In the genomic region with DNA sequence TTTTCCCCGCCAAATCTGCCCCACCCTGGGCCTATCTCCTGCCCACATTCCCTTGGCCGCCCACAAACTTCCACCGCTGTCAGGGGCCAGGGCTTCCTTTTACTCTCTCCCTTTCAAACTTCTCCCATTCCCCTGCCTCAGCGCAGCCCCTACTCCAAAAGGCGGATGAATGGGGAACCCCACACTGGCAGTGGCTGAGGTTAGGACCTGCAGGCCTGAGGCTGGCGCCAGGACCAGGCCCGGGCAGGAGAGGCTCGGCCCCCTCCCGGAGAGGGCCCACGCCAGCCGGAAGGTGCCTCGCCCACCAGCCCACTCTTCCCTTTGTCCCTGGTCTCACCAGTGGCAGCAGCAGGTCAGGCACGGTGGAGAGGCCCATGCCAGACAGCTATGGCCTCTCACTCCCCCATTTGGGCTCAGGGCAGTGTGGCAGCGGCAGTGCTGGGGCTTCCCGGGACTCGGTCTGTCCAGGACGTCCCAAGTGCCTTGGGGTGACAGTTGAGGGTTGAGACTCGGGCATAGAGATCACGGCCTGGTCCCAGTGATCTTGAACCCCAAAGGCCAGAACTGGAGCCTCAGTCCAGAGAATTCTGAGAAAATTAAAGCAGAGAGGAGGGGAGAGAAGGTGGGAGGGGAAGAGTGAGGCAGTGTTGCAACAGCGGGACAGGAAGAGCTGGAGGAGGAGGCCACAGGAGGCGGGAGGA, we compare ENCODE assay signal across 8 cellular contexts. TPM values are rescaled to one million over a fixed set of nuclear protein-coding genes. Genes with fewer than 3 reads are reported as not detected.
DNase-seq lines count a peak whose midpoint lies in the region; ATAC-seq and TF ChIP-seq lines count a peak whose summit lies in the region.

A gene (minus strand): TSS at position 638 of the 701 bp plus-strand sequence. CDS start 262 bp downstream, at position 376.

- peaks cover 22% of the 10 kb centered on the region for H3F3A ChIP-seq in DOHH2 (ENCODE audit: control insufficient read depth, insufficient read depth)

- H3K4me3 ChIP-seq in DOHH2 (ENCODE audit: low read length) (peak within 1 kb of the TSS; percentile 100), endodermal cell (ENCODE audit: low read length) (peak within 1 kb of the TSS; percentile 97), stomach (peak within 1 kb of the TSS; percentile 75 to 92 (median 82))

- H3K27me3 ChIP-seq in DOHH2 (ENCODE audit: control insufficient read depth, low read length): peaks cover 2% of the 10 kb centered on the region; the same call in 1 of the 2 replicates
- no peaks in the 10 kb centered on the region for H3K27me3 ChIP-seq in endodermal cell (ENCODE audit: control insufficient read depth, insufficient read depth, low read length, poor library complexity, severe bottlenecking)
- no peaks in the 10 kb centered on the region for H3K27me3 ChIP-seq in stomach

- H3K4me1 ChIP-seq in DOHH2 (ENCODE audit: control insufficient read depth, low read length) (peaks cover 71% of the 10 kb centered on the region), endodermal cell (ENCODE audit: control insufficient read depth, insufficient read depth, low read length) (peaks cover 14% of the 10 kb centered on the region), stomach (peaks cover 66 to 82% (median 76%) of the 10 kb centered on the region in 4 donors)

- H3K4me1 Mint-ChIP-seq in endodermal cell: peaks cover 36% of the 10 kb centered on the region

- H3K27ac ChIP-seq in DOHH2 (ENCODE audit: low read depth, low read length) (peak within 1 kb of the TSS; percentile 93), endodermal cell (ENCODE audit: low read depth, low read length) (peak within 1 kb of the TSS; percentile 67), stomach (peak within 1 kb of the TSS; percentile 95 to 99 (median 97))

- no peak within 1 kb of the TSS for H3K27ac Mint-ChIP-seq in endodermal cell

- H3K36me3 ChIP-seq in DOHH2 (ENCODE audit: control insufficient read depth, low read length) (peaks cover 35% of the 10 kb centered on the region), endodermal cell (ENCODE audit: control insufficient read depth, insufficient read depth, low read length) (no peaks in the 10 kb centered on the region), stomach (no peaks in the 10 kb centered on the region)

- intact Hi-C loops in stomach (cut with DNase I; ENCODE audit: low total_unique reads): no loop called here

- TF ChIP-seq POLR2A in stomach (IDR thresholded peaks at IDR 0.05): peak in 1 of 4 donors; percentile 53

- H4K20me1 ChIP-seq in DOHH2 (ENCODE audit: control insufficient read depth, insufficient read depth, low read depth, low read length): no peaks in the 10 kb centered on the region

- no peak for TF ChIP-seq CTCF in DOHH2 (IDR thresholded peaks at IDR 0.05; ENCODE audit: low read depth, low read length, poor library complexity, severe bottlenecking)
- TF ChIP-seq CTCF in endodermal cell (conservative IDR thresholded peaks at IDR 0.05): no peak
- no peak for TF ChIP-seq CTCF in stomach (IDR thresholded peaks at IDR 0.05)

- WGBS in endodermal cell (ENCODE audit: insufficient coverage in 1 of 2, insufficient read length in 1 of 2), 2 experiments: 0% methylated on average over 10 to 21 of the region's 21 CpGs
- WGBS in stomach, 5 donors: 0 to 3% (median 1%) methylated on average over 17 to 21 of the region's 21 CpGs

- no peaks in the 10 kb centered on the region for H3K9me2 ChIP-seq in DOHH2 (replicated peaks; ENCODE audit: control insufficient read depth, low read length)

- no peaks in the 10 kb centered on the region for H3K9me3 ChIP-seq in DOHH2 (ENCODE audit: control insufficient read depth, insufficient read depth, low read length)
- H3K9me3 ChIP-seq in endodermal cell (ENCODE audit: control insufficient read depth, low read length): no peaks in the 10 kb centered on the region
- no peaks in the 10 kb centered on the region for H3K9me3 ChIP-seq in stomach

- H3K4me3 Mint-ChIP-seq in endodermal cell: no peak within 1 kb of the TSS

- no peaks in the 10 kb centered on the region for H3K36me3 Mint-ChIP-seq in endodermal cell (ENCODE audit: low read depth)

- H3K4me2 ChIP-seq in DOHH2 (ENCODE audit: low read length): peak within 1 kb of the TSS; percentile 92

- peaks cover 56% of the 10 kb centered on the region for H3K79me2 ChIP-seq in DOHH2 (ENCODE audit: control insufficient read depth, low read length)

- no peak for TF ChIP-seq EP300 in stomach (IDR thresholded peaks at IDR 0.05)

- H3K27me3 Mint-ChIP-seq in endodermal cell (ENCODE audit: insufficient read depth): no peaks in the 10 kb centered on the region

- no peaks in the 10 kb centered on the region for H3K9me3 Mint-ChIP-seq in endodermal cell

- H3K9ac ChIP-seq in endodermal cell (ENCODE audit: extremely low read depth, low read length, poor library complexity, severe bottlenecking): peak within 1 kb of the TSS; percentile 72

- ATAC-seq in HG02885 (IDR thresholded peaks at IDR 0.05; ENCODE audit: poor library complexity, unreplicated experiment) (no peak), GM19463 (IDR thresholded peaks at IDR 0.05; ENCODE audit: unreplicated experiment) (no peak)

- DNase-seq in KG1 (lab: John Stamatoyannopoulos, UW): peak; percentile 75
- DNase-seq in activated CD4-positive, alpha-beta T cell treated with anti-CD3 and anti-CD28 coated beads for 4 hours: peak; percentile 52 to 53
- peak; percentile 89 for DNase-seq in endodermal cell
- peak; percentile 80 to 88 for DNase-seq in lung microvascular endothelial cell (ENCODE audit: low read depth in 2 of 2)
- peak; percentile 75 for DNase-seq in stomach

RNA-seq across cellular contexts. Expression of the gene that starts here (rescaled TPM):
- total RNA-seq in endodermal cell: 10 to 100 TPM; 43.2 to 86.2 TPM
- polyA plus RNA-seq in endodermal cell (2013, experiment 1 of 2): 39.7 TPM
- 37.7 TPM for polyA plus RNA-seq in endodermal cell (2013, experiment 2 of 2)
- 37.5 and 55.6 TPM in 2 replicates for total RNA-seq in lung microvascular endothelial cell
- total RNA-seq in stomach: 100 to 1,000 TPM in 4 of 5 donors, 10 to 100 TPM in 1; 91.6 to 432 (median 152) TPM
- polyA plus RNA-seq in stomach: 10 to 100 TPM; 35.2 to 64.4 (median 38.5) TPM
